24 cellular contexts compared by ENCODE assay signal in genomic region chr15:66772604-66772966, GRCh38.
DNase-seq lines count a peak whose midpoint lies in the region; ATAC-seq, FAIRE-seq and TF ChIP-seq lines count a peak whose summit lies in the region.
"Had no signal": no experiment of that assay in that cellular context is flagged by ENCODE, and none has a peak within 500 bp of the region (broad histone marks: within the 10 kb centered on the region; RNA-seq: fewer than 3 reads in every experiment).

No MANE protein-coding gene starts in this region.

- intact Hi-C loops in body of pancreas (cut with DNase I) = loop anchor here (5.0 kb wide), 1 partner anchor 80 kb away; no protein-coding TSS in a partner anchor

- no peak for TF ChIP-seq POLR2A in A549 (IDR thresholded peaks at IDR 0.05; ENCODE audit: low read length)
- no peak for TF ChIP-seq POLR2A in body of pancreas (IDR thresholded peaks at IDR 0.05)

- TF ChIP-seq CTCF in A549 (IDR thresholded peaks at IDR 0.05) (no peak), body of pancreas (IDR thresholded peaks at IDR 0.05) (no peak), liver (IDR thresholded peaks at IDR 0.05; ENCODE audit: low read depth, low read length, missing input control) (no peak)

- H3K4me3 ChIP-seq in A549 = no peak overlapping the region
- no peak overlapping the region for H3K4me3 ChIP-seq in body of pancreas
- no peak overlapping the region for H3K4me3 ChIP-seq in liver (ENCODE audit: low read depth in 1 of 3, low read length in 3 of 3)
- no peak overlapping the region for H3K4me3 ChIP-seq in rectal smooth muscle tissue (ENCODE audit: low read length)
- H3K4me3 ChIP-seq: testis had no signal

- no peak for DNase-seq in A549 (ENCODE audit: low read depth in 1 of 2, low spot score in 1 of 2)
- DNase-seq in body of pancreas = no peak
- DNase-seq in cerebellar nuclear complex (lab: John Stamatoyannopoulos, UW) = no peak
- DNase-seq in activated CD8-positive, alpha-beta memory T cell treated with anti-CD3 and anti-CD28 coated beads for 24 hours = no peak
- DNase-seq: activated CD8-positive, alpha-beta T cell treated with anti-CD3 and anti-CD28 coated beads, Interleukin-2, amount 10 ng/mL, durations not matched to agents 7 days and 5 days; CD4-positive, alpha-beta T cell; head of caudate nucleus; MM.1S; naive B cell; NCI-H2081; NCI-H526 treated with DMSO at 0.1 percent for 48 hours; retina; stimulated activated CD4-positive, alpha-beta T cell treated with anti-CD3 and anti-CD28 coated beads, Interleukin-2, amount 100 ng/mL, for 24 hours; SW 1271; WERI-Rb-1 had no signal

- no peak for TF ChIP-seq EP300 in A549 (IDR thresholded peaks at IDR 0.05)

- H3K27ac ChIP-seq in A549 = peak overlapping the region; percentile 93 to 94
- peak overlapping the region; percentile 79 to 91 (median 86) for H3K27ac ChIP-seq in body of pancreas
- H3K27ac ChIP-seq in liver (ENCODE audit: low read depth in 1 of 2, low read length in 2 of 2) = peak overlapping the region in 1 of 2 donors; percentile 21
- H3K27ac ChIP-seq in rectal smooth muscle tissue (ENCODE audit: low read depth, low read length) = peak overlapping the region; percentile 75
- H3K27ac ChIP-seq: WERI-Rb-1 had no signal

- H3K36me3 ChIP-seq in body of pancreas (replicated peaks in 1 of 2; ENCODE audit: insufficient read depth in 1 of 2, low read depth in 2 of 2) (no peaks in the 10 kb centered on the region), liver (ENCODE audit: control insufficient read depth in 4 of 4, insufficient read depth in 3 of 4, low read depth in 1 of 4, low read length in 3 of 4) (no peaks in the 10 kb centered on the region), rectal smooth muscle tissue (ENCODE audit: control insufficient read depth, insufficient read depth, low read length) (no peaks in the 10 kb centered on the region)
- H3K36me3 ChIP-seq: WERI-Rb-1 had no signal

- WGBS in A549 (ENCODE audit: missing lambda C conversion rate) = 86% methylated on average over 4 of the region's 4 CpGs
- 26 to 34% methylated on average over 4 of the region's 4 CpGs for WGBS in body of pancreas, 2 donors
- WGBS in liver = 46% methylated on average over 4 of the region's 4 CpGs

- CTCF ChIA-PET in A549 (lab: Yijun Ruan, JAX) = interaction anchor here (0.7 to 42.9 kb wide), 21 partner anchors 12 to 206 kb away, joined by 3 to 779 read pairs (median 20); partner anchors contain the start of gene SMAD6

- H3K9ac ChIP-seq in liver (ENCODE audit: low read depth in 1 of 2, low read length in 2 of 2) (no peak overlapping the region), rectal smooth muscle tissue (ENCODE audit: low read length) (no peak overlapping the region)

- FAIRE-seq in A549 (lab: Jason Lieb, UNC) = no peak
- FAIRE-seq: colon, RCC 7860 had no signal

- TF ChIP-seq RAD21 in A549 (conservative IDR thresholded peaks at IDR 0.05 in 1 of 2, IDR thresholded peaks at IDR 0.05 in 1 of 2) (no peak), liver (IDR thresholded peaks at IDR 0.05) (no peak)

- POLR2A ChIA-PET in A549 (lab: Yijun Ruan, JAX) = interaction anchor here (0.6 to 9.9 kb wide), 3 partner anchors 69 to 82 kb away, joined by 3 to 94 read pairs (median 4); partner anchors contain the start of gene SMAD6

- H3K27me3 ChIP-seq in body of pancreas (no peaks in the 10 kb centered on the region), liver (ENCODE audit: control insufficient read depth in 4 of 4, insufficient read depth in 4 of 4, low read length in 3 of 4) (no peaks in the 10 kb centered on the region), rectal smooth muscle tissue (ENCODE audit: control insufficient read depth, insufficient read depth, low read length) (no peaks in the 10 kb centered on the region)
- H3K27me3 ChIP-seq: testis had no signal

- H3K9me3 ChIP-seq in A549 (no peaks in the 10 kb centered on the region), body of pancreas (no peaks in the 10 kb centered on the region), liver (ENCODE audit: control insufficient read depth in 4 of 4, low read length in 3 of 4) (no peaks in the 10 kb centered on the region)
- H3K9me3 ChIP-seq: testis had no signal

- ATAC-seq in A549 = no peak
- ATAC-seq in body of pancreas = no peak
- ATAC-seq in GM19035 (IDR thresholded peaks at IDR 0.05; ENCODE audit: unreplicated experiment) = no peak
- ATAC-seq in GM18858 (IDR thresholded peaks at IDR 0.05; ENCODE audit: unreplicated experiment) = no peak
- ATAC-seq: activated CD8-positive, alpha-beta T cell treated with anti-CD3 and anti-CD28 coated beads, Interleukin-2, amount 10 ng/mL, durations not matched to agents 7 days and 5 days; activated T-helper 17 cell treated with anti-CD3 and anti-CD28 coated beads, Interleukin-2, amount 50 U/mL, for 72 hours; esophagus mucosa had no signal

- H3K4me1 ChIP-seq in A549 (peaks cover 96% of the 10 kb centered on the region), body of pancreas (peaks cover 65% of the 10 kb centered on the region), liver (ENCODE audit: control insufficient read depth in 4 of 4, insufficient read depth in 4 of 4, low read length in 3 of 4) (peaks cover 11 to 44% (median 40%) of the 10 kb centered on the region in 4 donors), rectal smooth muscle tissue (ENCODE audit: control insufficient read depth, insufficient read depth, low read length) (peaks cover 21% of the 10 kb centered on the region)

- H3K4me2 ChIP-seq in A549 = peak overlapping the region; percentile 83

TF ChIP-seq in A549, 52 proteins besides CTCF, POLR2A, EP300 and RAD21:
- TF ChIP-seq HMGXB4 (CRISPR knock-in tag; IDR thresholded peaks at IDR 0.05; ENCODE audit: borderline replicate concordance) = no peak
- no peak for TF ChIP-seq PBX3 (IDR thresholded peaks at IDR 0.05)
- TF ChIP-seq MAX (IDR thresholded peaks at IDR 0.05) = 0 out of 2 replicates have a peak, but pooled peaks have one; percentile 13

TF ChIP-seq in liver, 16 proteins besides CTCF, POLR2A, EP300 and RAD21:
- TF ChIP-seq YY1 (IDR thresholded peaks at IDR 0.05) (no peak), MAX (IDR thresholded peaks at IDR 0.05) (no peak), HNF4A (conservative IDR thresholded peaks at IDR 0.05) (peak; percentile 62 to 66)
